Comparison of ENCODE assay signal across 8 cellular contexts in genomic region chr3:99808163-99808794, GRCh38. TPM values are rescaled to one million over a fixed set of nuclear protein-coding genes. Genes with fewer than 3 reads are reported as not detected.
DNase-seq lines count a peak whose midpoint lies in the region; ATAC-seq and TF ChIP-seq lines count a peak whose summit lies in the region.

No MANE protein-coding gene starts in this region.

- no peak overlapping the region for H2AFZ ChIP-seq in osteoblast (ENCODE audit: low read length)

- H3K79me2 ChIP-seq in osteoblast (ENCODE audit: insufficient read depth, low read length), result no peaks in the 10 kb centered on the region

- POLR2A ChIA-PET in activated naive CD8-positive, alpha-beta T cell treated with anti-CD3 and anti-CD28 coated beads, Interleukin-2, amount 10 ng/mL, durations not matched to agents 7 days and 5 days (lab: Charles Lee), result no interaction called here

- no peak for DNase-seq in activated naive CD8-positive, alpha-beta T cell treated with anti-CD3 and anti-CD28 coated beads, Interleukin-2, amount 10 ng/mL, durations not matched to agents 7 days and 5 days
- DNase-seq in activated naive CD8-positive, alpha-beta T cell treated with anti-CD3 and anti-CD28 coated beads for 36 hours, result no peak
- peak; percentile 7 for DNase-seq in NCI-H2227 treated with DMSO at 0.1 percent for 48 hours (lab: John Stamatoyannopoulos, UW)
- peak; percentile 38 for DNase-seq in activated CD4-positive, alpha-beta T cell treated with anti-CD3 and anti-CD28 coated beads for 48 hours
- peak; percentile 81 for DNase-seq in fibroblast of villous mesenchyme (ENCODE audit: low read depth)
- peak; percentile 62 for DNase-seq in osteoblast (ENCODE audit: insufficient read length, low spot score, missing footprints)

- ATAC-seq in activated naive CD8-positive, alpha-beta T cell treated with anti-CD3 and anti-CD28 coated beads, Interleukin-2, amount 10 ng/mL, durations not matched to agents 7 days and 5 days (ENCODE audit: low read depth), result peak; percentile 42
- ATAC-seq in HG02759 (IDR thresholded peaks at IDR 0.05; ENCODE audit: unreplicated experiment) (peak; percentile 78), HG03196 (IDR thresholded peaks at IDR 0.05; ENCODE audit: unreplicated experiment) (no peak)

- no peaks in the 10 kb centered on the region for H3K4me1 Mint-ChIP-seq in activated naive CD8-positive, alpha-beta T cell treated with anti-CD3 and anti-CD28 coated beads, Interleukin-2, amount 10 ng/mL, durations not matched to agents 7 days and 5 days
- H3K4me1 Mint-ChIP-seq in activated naive CD8-positive, alpha-beta T cell treated with anti-CD3 and anti-CD28 coated beads for 36 hours, result no peaks in the 10 kb centered on the region

- no peaks in the 10 kb centered on the region for H3K27me3 Mint-ChIP-seq in activated naive CD8-positive, alpha-beta T cell treated with anti-CD3 and anti-CD28 coated beads, Interleukin-2, amount 10 ng/mL, durations not matched to agents 7 days and 5 days
- no peaks in the 10 kb centered on the region for H3K27me3 Mint-ChIP-seq in activated naive CD8-positive, alpha-beta T cell treated with anti-CD3 and anti-CD28 coated beads for 36 hours

- H3K4me2 ChIP-seq in osteoblast (ENCODE audit: insufficient read depth, low read length), result no peak overlapping the region

- no peak overlapping the region for H3K4me3 ChIP-seq in fibroblast of villous mesenchyme (ENCODE audit: low read depth, low read length)
- no peak overlapping the region for H3K4me3 ChIP-seq in osteoblast (ENCODE audit: insufficient read depth, low read length)

- peaks cover 3% of the 10 kb centered on the region for H3K9me3 ChIP-seq in osteoblast (ENCODE audit: low read depth, low read length)

- no peak overlapping the region for H3K27ac Mint-ChIP-seq in activated naive CD8-positive, alpha-beta T cell treated with anti-CD3 and anti-CD28 coated beads, Interleukin-2, amount 10 ng/mL, durations not matched to agents 7 days and 5 days
- H3K27ac Mint-ChIP-seq in activated naive CD8-positive, alpha-beta T cell treated with anti-CD3 and anti-CD28 coated beads for 36 hours, result no peak overlapping the region

- H3K27me3 ChIP-seq in osteoblast (ENCODE audit: insufficient read depth, low read length), result no peaks in the 10 kb centered on the region

- TF ChIP-seq CTCF in fibroblast of villous mesenchyme (IDR thresholded peaks at IDR 0.05; ENCODE audit: insufficient read depth, low read depth, low read length) (peak; percentile 94), osteoblast (IDR thresholded peaks at IDR 0.05; ENCODE audit: extremely low read depth, low read depth, low read length) (peak; percentile 94)

- no peaks in the 10 kb centered on the region for H3K36me3 ChIP-seq in osteoblast (ENCODE audit: insufficient read depth, low read length)

- no peaks in the 10 kb centered on the region for H3K36me3 Mint-ChIP-seq in activated naive CD8-positive, alpha-beta T cell treated with anti-CD3 and anti-CD28 coated beads, Interleukin-2, amount 10 ng/mL, durations not matched to agents 7 days and 5 days
- H3K36me3 Mint-ChIP-seq in activated naive CD8-positive, alpha-beta T cell treated with anti-CD3 and anti-CD28 coated beads for 36 hours, result peaks cover 14% of the 10 kb centered on the region

- H3K27ac ChIP-seq in osteoblast (ENCODE audit: low read depth, low read length), result no peak overlapping the region

- no peaks in the 10 kb centered on the region for H3K4me1 ChIP-seq in osteoblast (ENCODE audit: insufficient read depth, low read length)

- H3K4me3 Mint-ChIP-seq in activated naive CD8-positive, alpha-beta T cell treated with anti-CD3 and anti-CD28 coated beads, Interleukin-2, amount 10 ng/mL, durations not matched to agents 7 days and 5 days, result no peak overlapping the region
- no peak overlapping the region for H3K4me3 Mint-ChIP-seq in activated naive CD8-positive, alpha-beta T cell treated with anti-CD3 and anti-CD28 coated beads for 36 hours

- peaks cover 11% of the 10 kb centered on the region for H3K9me3 Mint-ChIP-seq in activated naive CD8-positive, alpha-beta T cell treated with anti-CD3 and anti-CD28 coated beads, Interleukin-2, amount 10 ng/mL, durations not matched to agents 7 days and 5 days
- H3K9me3 Mint-ChIP-seq in activated naive CD8-positive, alpha-beta T cell treated with anti-CD3 and anti-CD28 coated beads for 36 hours, result peaks cover 10% of the 10 kb centered on the region

- H4K20me1 ChIP-seq in osteoblast (ENCODE audit: insufficient read depth, low read length), result no peaks in the 10 kb centered on the region

RNA-seq across cellular contexts. Expression of gene CMSS1, which starts 9.4 kb away (rescaled TPM):
- total RNA-seq in activated naive CD8-positive, alpha-beta T cell treated with anti-CD3 and anti-CD28 coated beads, Interleukin-2, amount 10 ng/mL, durations not matched to agents 7 days and 5 days, result 10 to 100 TPM; 24.2 to 31.8 TPM
- 100 to 1,000 TPM; 121 to 122 TPM for total RNA-seq in activated naive CD8-positive, alpha-beta T cell treated with anti-CD3 and anti-CD28 coated beads for 36 hours
- total RNA-seq in fibroblast of villous mesenchyme (7.1 and 8.6 TPM in 2 replicates), osteoblast (14.7 and 15.9 TPM in 2 replicates)

Comparison
In these comparisons a context has a peak if more than half of its experiments do, and no peak if none do; other contexts are left out.
1. DNase-seq: peak in NCI-H2227 treated with DMSO at 0.1 percent for 48 hours (single experiment), activated CD4-positive, alpha-beta T cell treated with anti-CD3 and anti-CD28 coated beads for 48 hours (single experiment), fibroblast of villous mesenchyme (single experiment) and osteoblast (single experiment); none in activated naive CD8-positive, alpha-beta T cell treated with anti-CD3 and anti-CD28 coated beads, Interleukin-2, amount 10 ng/mL, durations not matched to agents 7 days and 5 days (single experiment) and activated naive CD8-positive, alpha-beta T cell treated with anti-CD3 and anti-CD28 coated beads for 36 hours (single experiment).